ENCODE assay signal across 10 cellular contexts in the genomic region with DNA sequence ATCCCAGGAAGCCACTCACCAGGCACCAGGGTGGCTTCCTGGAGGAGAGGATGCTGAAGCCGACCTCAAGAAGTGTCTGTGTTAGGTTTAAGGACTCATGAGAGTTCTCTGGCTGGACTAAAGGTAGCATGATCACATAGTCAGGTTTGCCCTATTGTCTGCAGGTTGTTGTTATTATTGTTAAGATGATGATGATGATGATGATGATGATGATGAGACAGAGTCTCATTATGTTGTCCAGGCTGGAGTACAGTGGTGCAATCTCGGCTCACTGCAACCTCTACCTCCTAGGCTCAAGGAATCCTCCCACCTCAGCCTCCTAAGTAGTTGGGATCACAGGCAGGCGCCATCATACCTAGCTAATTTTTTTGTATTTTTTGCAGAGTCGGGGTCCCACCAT. TPM values are rescaled to one million over a fixed set of nuclear protein-coding genes. Genes with fewer than 3 reads are reported as not detected.
"Had no signal": no experiment of that assay in that cellular context is flagged by ENCODE, and none has a peak within 500 bp of the region (broad histone marks: within the 10 kb centered on the region; RNA-seq: fewer than 3 reads in every experiment).

No MANE protein-coding gene starts in this region.

RNA-seq across cellular contexts. Expression of gene SPDYE3, which starts 43.3 kb away (rescaled TPM):
- total RNA-seq: activated CD4-positive, alpha-beta memory T cell treated with anti-CD3 and anti-CD28 coated beads, Interleukin-2, amount 10 ng/mL, durations not matched to agents 7 days and 5 days; activated CD4-positive, alpha-beta T cell treated with anti-CD3 and anti-CD28 coated beads for 36 hours; activated CD4-positive, alpha-beta T cell treated with anti-CD3 and anti-CD28 coated beads, Interleukin-2, amount 10 ng/mL, durations not matched to agents 7 days and 5 days; activated CD8-positive, alpha-beta memory T cell treated with anti-CD3 and anti-CD28 coated beads, Interleukin-2, amount 10 ng/mL, durations not matched to agents 7 days and 5 days; activated CD8-positive, alpha-beta T cell treated with anti-CD3 and anti-CD28 coated beads, Interleukin-2, amount 10 ng/mL, durations not matched to agents 7 days and 5 days; activated naive CD8-positive, alpha-beta T cell treated with anti-CD3 and anti-CD28 coated beads, Interleukin-2, amount 10 ng/mL, durations not matched to agents 7 days and 5 days; activated T-helper 2 cell treated with anti-CD3 and anti-CD28 coated beads, Interferon-gamma antibody, Interleukin-2, Interleukin-4, amounts not matched to agents 10 μg/mL and 5 μg/mL and 100 μg/mL, durations not matched to agents 14 hours and 24 hours and 36 hours; ascending aorta; breast epithelium; cardiac septum had no signal

RNA-seq across cellular contexts. Expression of gene PVRIG, which starts 44.5 kb away (rescaled TPM):
- total RNA-seq: cardiac septum had no signal
